25 cellular contexts compared by ENCODE assay signal in genomic region chr5:68173007-68173406, GRCh38. TPM values are rescaled to one million over a fixed set of nuclear protein-coding genes. Genes with fewer than 3 reads are reported as not detected.
DNase-seq lines count a peak whose midpoint lies in the region; ATAC-seq and TF ChIP-seq lines count a peak whose summit lies in the region.
"Had no signal": no experiment of that assay in that cellular context is flagged by ENCODE, and none has a peak within 500 bp of the region (broad histone marks: within the 10 kb centered on the region; RNA-seq: fewer than 3 reads in every experiment).

No MANE protein-coding gene starts in this region.

- WGBS in gastroesophageal sphincter (ENCODE audit: low coverage in 1 of 2), 2 donors: 55 to 91% methylated on average over 3 of the region's 3 CpGs

- H3K27ac Mint-ChIP-seq in CD8-positive, alpha-beta T cell: no peak overlapping the region
- no peak overlapping the region for H3K27ac Mint-ChIP-seq in activated T-helper 1 cell treated with anti-CD3 and anti-CD28 coated beads, Interleukin-12 subunit alpha, Interleukin-12 subunit beta, Interleukin-2, Interleukin-4 antibody, amounts not matched to agents 30 ng/mL and 10 ng/mL and 1 ng/mL, durations not matched to agents 14 hours and 24 hours and 36 hours
- H3K27ac Mint-ChIP-seq: CD4-positive, alpha-beta T cell had no signal

- TF ChIP-seq POLR2A in gastroesophageal sphincter (IDR thresholded peaks at IDR 0.05) (no peak), gastrocnemius medialis (IDR thresholded peaks at IDR 0.05) (no peak)

- H3K9me3 ChIP-seq in gastroesophageal sphincter (no peaks in the 10 kb centered on the region), gastrocnemius medialis (no peaks in the 10 kb centered on the region)
- H3K9me3 ChIP-seq in CD8-positive, alpha-beta T cell (ENCODE audit: low read length): no peaks in the 10 kb centered on the region
- H3K9me3 ChIP-seq: A549, BLaER1, Caco-2 had no signal

- H3K27me3 Mint-ChIP-seq in CD8-positive, alpha-beta T cell (ENCODE audit: low read depth): no peaks in the 10 kb centered on the region
- peaks cover 6% of the 10 kb centered on the region for H3K27me3 Mint-ChIP-seq in activated T-helper 1 cell treated with anti-CD3 and anti-CD28 coated beads, Interleukin-12 subunit alpha, Interleukin-12 subunit beta, Interleukin-2, Interleukin-4 antibody, amounts not matched to agents 30 ng/mL and 10 ng/mL and 1 ng/mL, durations not matched to agents 14 hours and 24 hours and 36 hours (ENCODE audit: insufficient read depth)
- H3K27me3 Mint-ChIP-seq: CD4-positive, alpha-beta T cell had no signal

- TF ChIP-seq EP300 in gastroesophageal sphincter (IDR thresholded peaks at IDR 0.05): no peak

- no peaks in the 10 kb centered on the region for H3K9me3 Mint-ChIP-seq in CD8-positive, alpha-beta T cell
- no peaks in the 10 kb centered on the region for H3K9me3 Mint-ChIP-seq in activated T-helper 1 cell treated with anti-CD3 and anti-CD28 coated beads, Interleukin-12 subunit alpha, Interleukin-12 subunit beta, Interleukin-2, Interleukin-4 antibody, amounts not matched to agents 30 ng/mL and 10 ng/mL and 1 ng/mL, durations not matched to agents 14 hours and 24 hours and 36 hours
- H3K9me3 Mint-ChIP-seq: CD4-positive, alpha-beta T cell had no signal

- POLR2A ChIA-PET in CD8-positive, alpha-beta T cell (lab: Charles Lee): no interaction called here

- no peaks in the 10 kb centered on the region for H3K36me3 Mint-ChIP-seq in CD8-positive, alpha-beta T cell
- no peaks in the 10 kb centered on the region for H3K36me3 Mint-ChIP-seq in activated T-helper 1 cell treated with anti-CD3 and anti-CD28 coated beads, Interleukin-12 subunit alpha, Interleukin-12 subunit beta, Interleukin-2, Interleukin-4 antibody, amounts not matched to agents 30 ng/mL and 10 ng/mL and 1 ng/mL, durations not matched to agents 14 hours and 24 hours and 36 hours (ENCODE audit: low read depth)

- no peaks in the 10 kb centered on the region for H3K4me1 Mint-ChIP-seq in CD8-positive, alpha-beta T cell (ENCODE audit: low read depth)
- H3K4me1 Mint-ChIP-seq in activated T-helper 1 cell treated with anti-CD3 and anti-CD28 coated beads, Interleukin-12 subunit alpha, Interleukin-12 subunit beta, Interleukin-2, Interleukin-4 antibody, amounts not matched to agents 30 ng/mL and 10 ng/mL and 1 ng/mL, durations not matched to agents 14 hours and 24 hours and 36 hours (ENCODE audit: low read depth): no peaks in the 10 kb centered on the region

- CTCF ChIA-PET in CD8-positive, alpha-beta T cell (lab: Charles Lee): interaction anchor here (0.5 kb wide), 1 partner anchor 35 kb away, joined by 3 read pairs; no protein-coding TSS in a partner anchor

- H3K27ac ChIP-seq in gastroesophageal sphincter (peak overlapping the region in 3 of 4 donors; percentile 83 to 88 (median 86)), gastrocnemius medialis (peak overlapping the region; percentile 73 to 86 (median 85))
- no peak overlapping the region for H3K27ac ChIP-seq in CD8-positive, alpha-beta T cell (ENCODE audit: low read depth, low read length)
- H3K27ac ChIP-seq: A549, BLaER1, PC-9 had no signal

- H3K4me1 ChIP-seq in gastroesophageal sphincter (peaks cover 11 to 39% (median 13%) of the 10 kb centered on the region in 3 donors), gastrocnemius medialis (peaks cover 27 to 31% of the 10 kb centered on the region in 2 donors)
- no peaks in the 10 kb centered on the region for H3K4me1 ChIP-seq in CD8-positive, alpha-beta T cell (ENCODE audit: insufficient read depth, low read length)
- H3K4me1 ChIP-seq: A549, BLaER1 had no signal

- no peak overlapping the region for H3K4me3 Mint-ChIP-seq in CD8-positive, alpha-beta T cell
- no peak overlapping the region for H3K4me3 Mint-ChIP-seq in activated T-helper 1 cell treated with anti-CD3 and anti-CD28 coated beads, Interleukin-12 subunit alpha, Interleukin-12 subunit beta, Interleukin-2, Interleukin-4 antibody, amounts not matched to agents 30 ng/mL and 10 ng/mL and 1 ng/mL, durations not matched to agents 14 hours and 24 hours and 36 hours
- H3K4me3 Mint-ChIP-seq: CD4-positive, alpha-beta T cell had no signal

- in situ Hi-C loops in gastrocnemius medialis (cut with MboI; ENCODE audit: low sequenced_read_pairs in 4 of 4): no loop called here

- no peak overlapping the region for H3K4me3 ChIP-seq in AG10803 (ENCODE audit: low read length)
- H3K4me3 ChIP-seq in gastroesophageal sphincter: no peak overlapping the region
- no peak overlapping the region for H3K4me3 ChIP-seq in gastrocnemius medialis
- H3K4me3 ChIP-seq in CD8-positive, alpha-beta T cell (ENCODE audit: low read depth, low read length): no peak overlapping the region
- H3K4me3 ChIP-seq: A549, BLaER1, PC-9 had no signal

- H3K27me3 ChIP-seq in gastroesophageal sphincter (no peaks in the 10 kb centered on the region), gastrocnemius medialis (no peaks in the 10 kb centered on the region)
- no peaks in the 10 kb centered on the region for H3K27me3 ChIP-seq in CD8-positive, alpha-beta T cell (ENCODE audit: insufficient read depth, low read length)
- H3K27me3 ChIP-seq: BLaER1 had no signal

- no peak for TF ChIP-seq CTCF in AG10803 (conservative IDR thresholded peaks at IDR 0.05; ENCODE audit: low read length)
- TF ChIP-seq CTCF in gastroesophageal sphincter (IDR thresholded peaks at IDR 0.05): no peak
- TF ChIP-seq CTCF in gastrocnemius medialis (IDR thresholded peaks at IDR 0.05 in 4 of 5, conservative IDR thresholded peaks at IDR 0.05 in 1 of 5): no peak
- TF ChIP-seq CTCF in CD8-positive, alpha-beta T cell (IDR thresholded peaks at IDR 0.05): no peak

- intact Hi-C loops in gastrocnemius medialis (cut with DNase I; ENCODE audit: low total_unique reads): loop anchor here (10.0 kb wide), 2 partner anchors 678 to 928 kb away; no protein-coding TSS in a partner anchor
- intact Hi-C loops in CD8-positive, alpha-beta T cell (cut with DNase I, micrococcal nuclease): no loop called here
- intact Hi-C loops in posterior cingulate gyrus (cut with DNase I): no loop called here
- intact Hi-C loops in activated T-helper 1 cell treated with anti-CD3 and anti-CD28 coated beads, Interleukin-12 subunit alpha, Interleukin-12 subunit beta, Interleukin-2, Interleukin-4 antibody, amounts not matched to agents 30 ng/mL and 10 ng/mL and 1 ng/mL, durations not matched to agents 14 hours and 24 hours and 36 hours (cut with micrococcal nuclease): no loop called here

- ATAC-seq in gastroesophageal sphincter: peak; percentile 22
- peak in 1 of 2 donors; percentile 19 for ATAC-seq in gastrocnemius medialis
- no peak for ATAC-seq in CD8-positive, alpha-beta T cell
- ATAC-seq in GM18868 (IDR thresholded peaks at IDR 0.05; ENCODE audit: unreplicated experiment): no peak
- ATAC-seq: A549 had no signal

- peak; percentile 23 for DNase-seq in AG10803 (ENCODE audit: low read depth)
- DNase-seq in amniotic epithelial cell (ENCODE audit: low read depth): peak; percentile 22
- peak; percentile 5 to 37 for DNase-seq in gastrocnemius medialis
- no peak for DNase-seq in CD8-positive, alpha-beta T cell
- DNase-seq in posterior cingulate gyrus: no peak
- DNase-seq in activated T-helper 1 cell treated with anti-CD3 and anti-CD28 coated beads, Interleukin-12 subunit alpha, Interleukin-12 subunit beta, Interleukin-2, Interleukin-4 antibody, amounts not matched to agents 30 ng/mL and 10 ng/mL and 1 ng/mL, durations not matched to agents 14 hours and 24 hours and 36 hours (ENCODE audit: low spot score): no peak
- DNase-seq: Caco-2; CD4-positive, alpha-beta T cell; DMS 273 treated with DMSO at 0.1 percent for 48 hours; DMS79 treated with DMSO at 0.1 percent for 48 hours; Kasumi-1; MM.1S; NCI-H1048; NCI-H1436; NCI-H1930; NCI-H2227 treated with DMSO at 0.1 percent for 48 hours; NCI-H510A treated with DMSO at 0.1 percent for 48 hours; NCI-H748 treated with DMSO at 0.1 percent for 48 hours; PC-9; RPMI8226; SIG-M5 had no signal

- H3K36me3 ChIP-seq in gastroesophageal sphincter (no peaks in the 10 kb centered on the region), gastrocnemius medialis (no peaks in the 10 kb centered on the region)
- H3K36me3 ChIP-seq in CD8-positive, alpha-beta T cell (ENCODE audit: insufficient read depth, low read length): no peaks in the 10 kb centered on the region
- H3K36me3 ChIP-seq: BLaER1 had no signal

RNA-seq across cellular contexts. Expression of gene PIK3R1, which starts 42.5 kb away (rescaled TPM):
- total RNA-seq in gastroesophageal sphincter: 100 to 1,000 TPM; 188 to 403 (median 312) TPM
- 100 to 1,000 TPM in 2 of 4 donors, 10 to 100 TPM in 2; 87.2 to 129 (median 100) TPM for total RNA-seq in gastrocnemius medialis
- 100 to 1,000 TPM; 461 to 470 TPM for total RNA-seq in CD8-positive, alpha-beta T cell
- 43.3 and 46.2 TPM in 2 replicates for total RNA-seq in activated T-helper 1 cell treated with anti-CD3 and anti-CD28 coated beads, Interleukin-12 subunit alpha, Interleukin-12 subunit beta, Interleukin-2, Interleukin-4 antibody, amounts not matched to agents 30 ng/mL and 10 ng/mL and 1 ng/mL, durations not matched to agents 14 hours and 24 hours and 36 hours

Comparison
In these comparisons a context has a peak if more than half of its experiments do, and no peak if none do; other contexts are left out.
1. DNase-seq: peak in AG10803 (single experiment), amniotic epithelial cell (single experiment) and gastrocnemius medialis (2 of 2); none in CD8-positive, alpha-beta T cell (0 of 7), posterior cingulate gyrus (0 of 10) and activated T-helper 1 cell treated with anti-CD3 and anti-CD28 coated beads, Interleukin-12 subunit alpha, Interleukin-12 subunit beta, Interleukin-2, Interleukin-4 antibody, amounts not matched to agents 30 ng/mL and 10 ng/mL and 1 ng/mL, durations not matched to agents 14 hours and 24 hours and 36 hours (single experiment).